ENCODE assay signal across 18 cellular contexts in the genomic region with DNA sequence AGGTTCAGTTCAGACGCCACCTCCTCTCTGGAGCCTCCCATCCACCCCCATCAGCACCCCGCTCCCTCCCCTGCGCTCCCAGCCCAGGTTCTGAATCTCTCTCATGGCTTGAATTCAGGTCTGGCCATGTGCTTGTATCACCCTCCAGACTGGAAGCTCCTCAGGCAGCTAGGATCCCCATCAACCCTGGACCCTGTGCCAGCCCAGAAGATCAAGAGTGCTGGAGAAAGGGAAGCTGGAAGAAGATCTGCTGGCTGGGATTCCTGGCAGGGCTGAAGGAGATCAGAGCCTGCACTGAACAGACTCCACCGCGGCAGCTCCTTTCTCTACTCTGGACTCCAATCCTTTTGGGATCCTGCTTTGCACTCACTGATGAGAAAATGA. TPM values are rescaled to one million over a fixed set of nuclear protein-coding genes. Genes with fewer than 3 reads are reported as not detected.
A peak's percentile ranks its signal among the peaks of the same experiment; 100 is the strongest.
DNase-seq lines count a peak whose midpoint lies in the region; ATAC-seq and TF ChIP-seq lines count a peak whose summit lies in the region.
"Had no signal": no experiment of that assay in that cellular context is flagged by ENCODE, and none has a peak within 500 bp of the region (broad histone marks: within the 10 kb centered on the region; RNA-seq: fewer than 3 reads in every experiment).

No MANE protein-coding gene starts in this region.

- H3K4me3 ChIP-seq in PC-9: no peak overlapping the region
- H3K4me3 ChIP-seq: hepatocyte, upper lobe of left lung had no signal

- H3K27me3 ChIP-seq in PC-9 (ENCODE audit: insufficient read depth, low read depth): no peaks in the 10 kb centered on the region
- H3K27me3 ChIP-seq in foreskin keratinocyte: no peaks in the 10 kb centered on the region
- H3K27me3 ChIP-seq: hepatocyte, neutrophil, upper lobe of left lung had no signal

- CTCF ChIA-PET in PC-9 (lab: Charles Lee): interaction anchor here (0.5 to 0.6 kb wide), 2 partner anchors 139 to 724 kb away, joined by 3 to 5 read pairs; partner anchors contain the start of gene COL16A1

- H3K27ac ChIP-seq in PC-9 (peak overlapping the region; percentile 93), foreskin keratinocyte (no peak overlapping the region)
- H3K27ac ChIP-seq: neutrophil, upper lobe of left lung had no signal

- H3K9me2 ChIP-seq in PC-9 (ENCODE audit: insufficient read depth): no peaks in the 10 kb centered on the region
- H3K9me2 ChIP-seq: SK-N-SH had no signal

- H3K9me3 ChIP-seq in PC-9 (ENCODE audit: insufficient read depth, low read depth): peaks cover 10% of the 10 kb centered on the region; the same call in 1 of the 2 replicates
- H3K9me3 ChIP-seq: neutrophil, upper lobe of left lung had no signal

- peaks cover 41% of the 10 kb centered on the region for H3F3A ChIP-seq in PC-9 (ENCODE audit: insufficient read depth, low read depth)

- H3K4me1 ChIP-seq in PC-9 (replicated peaks; ENCODE audit: insufficient read depth) (peaks cover 44% of the 10 kb centered on the region), foreskin keratinocyte (peaks cover 23% of the 10 kb centered on the region)

- no peak for ATAC-seq in GM18519 (IDR thresholded peaks at IDR 0.05; ENCODE audit: low FRiP score, unreplicated experiment)
- no peak for ATAC-seq in foreskin keratinocyte

- peak overlapping the region; percentile 62 for H3K27ac Mint-ChIP-seq in glutamatergic neuron (ENCODE audit: unreplicated experiment)
- H3K27ac Mint-ChIP-seq: activated naive CD8-positive, alpha-beta T cell treated with anti-CD3 and anti-CD28 coated beads, Interleukin-2, amount 50 U/mL, for 24 hours; activated T-helper 2 cell treated with anti-CD3 and anti-CD28 coated beads, Interferon-gamma antibody, Interleukin-2, Interleukin-4, amounts not matched to agents 10 μg/mL and 5 μg/mL and 100 μg/mL, durations not matched to agents 14 hours and 24 hours and 36 hours; CD8-positive, alpha-beta T cell had no signal

- H3K4me3 Mint-ChIP-seq in glutamatergic neuron (ENCODE audit: unreplicated experiment): no peak overlapping the region
- H3K4me3 Mint-ChIP-seq: activated naive CD8-positive, alpha-beta T cell treated with anti-CD3 and anti-CD28 coated beads, Interleukin-2, amount 50 U/mL, for 24 hours; CD8-positive, alpha-beta T cell had no signal

- BruUV-seq in PC-9 (replicated peaks; lab: Mats Ljungman, UMichigan): no TSS peak

- peak; percentile 72 for DNase-seq in G401 (ENCODE audit: low spot score)
- DNase-seq in PC-9: no peak
- no peak for DNase-seq in glutamatergic neuron
- DNase-seq in posterior vena cava (ENCODE audit: low spot score): peak; percentile 77
- DNase-seq in NCI-H1694 (lab: John Stamatoyannopoulos, UW): no peak
- no peak for DNase-seq in foreskin keratinocyte
- DNase-seq in stimulated activated CD4-positive, alpha-beta T cell treated with anti-CD3 and anti-CD28 coated beads, Interleukin-12 subunit alpha, Interleukin-12 subunit beta, amount 100 ng/mL, for 4 hours: no peak
- DNase-seq: activated CD4-positive, alpha-beta T cell treated with anti-CD3 and anti-CD28 coated beads for 1 hour; upper lobe of left lung had no signal

- no peak overlapping the region for H2AFZ ChIP-seq in PC-9
- H2AFZ ChIP-seq: hepatocyte had no signal

- no peaks in the 10 kb centered on the region for H4K20me1 ChIP-seq in PC-9 (ENCODE audit: insufficient read depth)

- peaks cover 2% of the 10 kb centered on the region for H3K4me1 Mint-ChIP-seq in glutamatergic neuron (ENCODE audit: low read depth, unreplicated experiment)
- H3K4me1 Mint-ChIP-seq: activated naive CD8-positive, alpha-beta T cell treated with anti-CD3 and anti-CD28 coated beads, Interleukin-2, amount 50 U/mL, for 24 hours had no signal

- H3K79me2 ChIP-seq in PC-9 (ENCODE audit: low read depth): no peaks in the 10 kb centered on the region
- H3K79me2 ChIP-seq: hepatocyte had no signal

- POLR2A ChIA-PET in PC-9 (lab: Charles Lee; ENCODE audit: unreplicated experiment): no interaction called here

- in situ Hi-C loops in G401 (cut with HindIII; ENCODE audit: low sequenced_read_pairs): no loop called here

- intact Hi-C loops in PC-9 (cut with micrococcal nuclease; ENCODE audit: unreplicated experiment) (loop anchor here (1.0 to 10.0 kb wide), 4 partner anchors 24 to 150 kb away; no protein-coding TSS in a partner anchor), posterior vena cava (cut with DNase I) (loop anchor here (2.0 to 10.0 kb wide), 3 partner anchors 28 to 210 kb away; partner anchors contain the start of gene HCRTR1 (in 1 of the 2))

- peak overlapping the region; percentile 73; the same call in 1 of the 2 replicates for H3K4me2 ChIP-seq in PC-9
- H3K4me2 ChIP-seq: hepatocyte, SK-N-SH had no signal

- TF ChIP-seq CTCF in PC-9 (conservative IDR thresholded peaks at IDR 0.05): no peak
- no peak for TF ChIP-seq CTCF in glutamatergic neuron (IDR thresholded peaks at IDR 0.05; ENCODE audit: partially characterized antibody, unreplicated experiment)
- no peak for TF ChIP-seq CTCF in foreskin keratinocyte (conservative IDR thresholded peaks at IDR 0.05)

- H3K36me3 ChIP-seq in PC-9 (ENCODE audit: low read depth): no peaks in the 10 kb centered on the region
- H3K36me3 ChIP-seq: neutrophil, upper lobe of left lung had no signal

- H3K9me3 Mint-ChIP-seq in glutamatergic neuron (ENCODE audit: unreplicated experiment): peaks cover 3% of the 10 kb centered on the region
- H3K9me3 Mint-ChIP-seq: activated T-helper 2 cell treated with anti-CD3 and anti-CD28 coated beads, Interferon-gamma antibody, Interleukin-2, Interleukin-4, amounts not matched to agents 10 μg/mL and 5 μg/mL and 100 μg/mL, durations not matched to agents 14 hours and 24 hours and 36 hours had no signal

- H3K36me3 Mint-ChIP-seq in glutamatergic neuron (ENCODE audit: unreplicated experiment): no peaks in the 10 kb centered on the region

- H3K27me3 Mint-ChIP-seq in glutamatergic neuron (ENCODE audit: unreplicated experiment): peaks cover 3% of the 10 kb centered on the region

RNA-seq across cellular contexts. Expression of gene TINAGL1, which starts 11.7 kb away (rescaled TPM):
- 61.7 and 64.3 TPM in 2 replicates for total RNA-seq in G401 (2014; rRNA removed; shearing (Covaris generic))
- total RNA-seq in PC-9 (2021): 162 and 191 TPM in 2 replicates
- not detected for total RNA-seq in glutamatergic neuron (ENCODE audit: unreplicated experiment)
- 100 to 1,000 TPM; 110 to 123 TPM for total RNA-seq in posterior vena cava
- total RNA-seq in foreskin keratinocyte: 167 and 194 TPM in 2 replicates
- 153 and 177 TPM in 2 replicates for polyA plus RNA-seq in foreskin keratinocyte
- total RNA-seq: activated T-helper 2 cell treated with anti-CD3 and anti-CD28 coated beads, Interferon-gamma antibody, Interleukin-2, Interleukin-4, amounts not matched to agents 10 μg/mL and 5 μg/mL and 100 μg/mL, durations not matched to agents 14 hours and 24 hours and 36 hours; CD8-positive, alpha-beta T cell had no signal
- polyA plus RNA-seq: SK-N-SH had no signal

RNA-seq across cellular contexts. Expression of gene HCRTR1, which starts 52.9 kb away (rescaled TPM):
- total RNA-seq in G401 (2014; rRNA removed; shearing (Covaris generic)): 2.0 and 4.2 TPM in 2 replicates
- total RNA-seq in PC-9 (2021): not detected in 2 replicates
- total RNA-seq in glutamatergic neuron (ENCODE audit: unreplicated experiment): not detected
- total RNA-seq in posterior vena cava: not detected
- total RNA-seq in foreskin keratinocyte: not detected in 2 replicates
- not detected in 2 replicates for polyA plus RNA-seq in foreskin keratinocyte
- total RNA-seq: activated T-helper 2 cell treated with anti-CD3 and anti-CD28 coated beads, Interferon-gamma antibody, Interleukin-2, Interleukin-4, amounts not matched to agents 10 μg/mL and 5 μg/mL and 100 μg/mL, durations not matched to agents 14 hours and 24 hours and 36 hours; cardiac septum; CD8-positive, alpha-beta T cell; hepatocyte had no signal
- polyA plus RNA-seq: AG04450, hepatocyte had no signal

Comparison
In these comparisons a context has a peak if more than half of its experiments do, and no peak if none do; other contexts are left out.
1. DNase-seq: peak in G401 (single experiment) and posterior vena cava (single experiment); none in PC-9 (0 of 2), glutamatergic neuron (single experiment), NCI-H1694 (single experiment), foreskin keratinocyte (0 of 2) and stimulated activated CD4-positive, alpha-beta T cell treated with anti-CD3 and anti-CD28 coated beads, Interleukin-12 subunit alpha, Interleukin-12 subunit beta, amount 100 ng/mL, for 4 hours (single experiment).
2. RNA of gene TINAGL1, which starts 11.7 kb away (total RNA-seq): 167 to 194 TPM in foreskin keratinocyte, 162 to 191 TPM in PC-9, 110 to 123 TPM in posterior vena cava and 61.7 to 64.3 TPM in G401; not detected in glutamatergic neuron (single experiment); every median in the first group is over 10 times any median in the second.